Comparison of ENCODE assay signal across 21 cellular contexts in genomic region chr2:195094330-195094729, GRCh38.
DNase-seq lines count a peak whose midpoint lies in the region; ATAC-seq and TF ChIP-seq lines count a peak whose summit lies in the region.
"Had no signal": no experiment of that assay in that cellular context is flagged by ENCODE, and none has a peak within 500 bp of the region (broad histone marks: within the 10 kb centered on the region; RNA-seq: fewer than 3 reads in every experiment).

No MANE protein-coding gene starts in this region.

- H3K36me3 Mint-ChIP-seq in endothelial cell (ENCODE audit: low read depth, unreplicated experiment), result no peaks in the 10 kb centered on the region

- H3K36me3 ChIP-seq in MG63, result no peaks in the 10 kb centered on the region
- H3K36me3 ChIP-seq: ascending aorta, BLaER1, esophagus muscularis mucosa, right atrium auricular region, suprapubic skin had no signal

- no peak for TF ChIP-seq POLR2A in GM18505 (IDR thresholded peaks at IDR 0.05; ENCODE audit: borderline replicate concordance, extremely low read depth, insufficient read depth, insufficient read length)

- no peak overlapping the region for H3K4me3 Mint-ChIP-seq in endothelial cell (ENCODE audit: unreplicated experiment)
- H3K4me3 Mint-ChIP-seq: activated B cell treated with CpG ODN at 0.5 μM for 24 hours had no signal

- no peak overlapping the region for H3K4me3 ChIP-seq in MG63
- H3K4me3 ChIP-seq in epithelial cell of esophagus (ENCODE audit: low read length), result no peak overlapping the region
- H3K4me3 ChIP-seq: ascending aorta, BLaER1, esophagus muscularis mucosa, right atrium auricular region, suprapubic skin had no signal

- ATAC-seq in GM18505 (IDR thresholded peaks at IDR 0.05; ENCODE audit: unreplicated experiment) (peak; percentile 48), HG02610 (IDR thresholded peaks at IDR 0.05; ENCODE audit: unreplicated experiment) (peak; percentile 55), left ventricle myocardium superior (no peak)

- TF ChIP-seq CTCF in epithelial cell of esophagus (IDR thresholded peaks at IDR 0.05; ENCODE audit: insufficient read depth, low read depth, low read length, missing control alignments) (no peak), endothelial cell (IDR thresholded peaks at IDR 0.05; ENCODE audit: unreplicated experiment) (no peak)

- intact Hi-C loops in left ventricle myocardium superior (cut with micrococcal nuclease), result no loop called here

- H3K27me3 Mint-ChIP-seq in endothelial cell (ENCODE audit: unreplicated experiment), result peaks cover 1% of the 10 kb centered on the region
- H3K27me3 Mint-ChIP-seq: activated B cell treated with CpG ODN at 0.5 μM for 24 hours had no signal

- no peaks in the 10 kb centered on the region for H3K9me3 ChIP-seq in MG63
- H3K9me3 ChIP-seq: ascending aorta, BLaER1 had no signal

- H3K27ac Mint-ChIP-seq in endothelial cell (ENCODE audit: unreplicated experiment), result no peak overlapping the region
- H3K27ac Mint-ChIP-seq: activated B cell treated with CpG ODN at 0.5 μM for 24 hours; activated T-helper 2 cell treated with anti-CD3 and anti-CD28 coated beads, Interferon-gamma antibody, Interleukin-2, Interleukin-4, amounts not matched to agents 10 μg/mL and 5 μg/mL and 100 μg/mL, durations not matched to agents 14 hours and 24 hours and 36 hours had no signal

- DNase-seq in MG63, result peak; percentile 10
- peak; percentile 50 for DNase-seq in epithelial cell of esophagus (ENCODE audit: low read depth)
- no peak for DNase-seq in NCI-H128 (lab: John Stamatoyannopoulos, UW; ENCODE audit: unreplicated experiment)
- DNase-seq in endothelial cell (ENCODE audit: low spot score), result no peak
- DNase-seq in left ventricle myocardium superior, result no peak
- no peak for DNase-seq in T1000 (lab: John Stamatoyannopoulos, UW)
- DNase-seq: activated B cell treated with CpG ODN at 0.5 μM for 24 hours; dermis blood vessel endothelial cell; DMS79 treated with DMSO at 0.1 percent for 48 hours; NCI-H2029 treated with DMSO at 0.1 percent for 48 hours; NCI-H526 treated with DMSO at 0.1 percent for 48 hours; RPMI8226; stimulated activated CD4-positive, alpha-beta T cell treated with anti-CD3 and anti-CD28 coated beads, Interleukin-1b, Interleukin-23, amount 100 ng/mL, for 48 hours had no signal

- no peaks in the 10 kb centered on the region for H3K9me3 Mint-ChIP-seq in endothelial cell (ENCODE audit: unreplicated experiment)
- H3K9me3 Mint-ChIP-seq: activated B cell treated with CpG ODN at 0.5 μM for 24 hours; activated T-helper 2 cell treated with anti-CD3 and anti-CD28 coated beads, Interferon-gamma antibody, Interleukin-2, Interleukin-4, amounts not matched to agents 10 μg/mL and 5 μg/mL and 100 μg/mL, durations not matched to agents 14 hours and 24 hours and 36 hours had no signal

- H3K27me3 ChIP-seq in MG63, result no peaks in the 10 kb centered on the region
- H3K27me3 ChIP-seq: ascending aorta, BLaER1, esophagus muscularis mucosa, right atrium auricular region, suprapubic skin had no signal

- no peaks in the 10 kb centered on the region for H3K4me1 Mint-ChIP-seq in endothelial cell (ENCODE audit: unreplicated experiment)
- H3K4me1 Mint-ChIP-seq: activated B cell treated with CpG ODN at 0.5 μM for 24 hours had no signal

Comparison
In these comparisons a context has a peak if more than half of its experiments do, and no peak if none do; other contexts are left out.
1. DNase-seq: peak in MG63 (single experiment) and epithelial cell of esophagus (single experiment); none in NCI-H128 (single experiment), endothelial cell (single experiment), left ventricle myocardium superior (single experiment) and T1000 (single experiment).